In genomic region chr19:35713904-35714440, GRCh38 we compare ENCODE assay signal across 13 cellular contexts. TPM values are rescaled to one million over a fixed set of nuclear protein-coding genes. Genes with fewer than 3 reads are reported as not detected.
A peak's percentile ranks its signal among the peaks of the same experiment; 100 is the strongest.
DNase-seq lines count a peak whose midpoint lies in the region; ATAC-seq and TF ChIP-seq lines count a peak whose summit lies in the region.
"Had no signal": no experiment of that assay in that cellular context is flagged by ENCODE, and none has a peak within 500 bp of the region (broad histone marks: within the 10 kb centered on the region; RNA-seq: fewer than 3 reads in every experiment).

No MANE protein-coding gene starts in this region.

- H4K20me1 ChIP-seq in HCT116 (ENCODE audit: insufficient read depth) (no peaks in the 10 kb centered on the region), neural progenitor cell (ENCODE audit: low read depth) (peaks cover 11% of the 10 kb centered on the region)

- CTCF ChIA-PET in HCT116 (lab: Charles Lee): no interaction called here

- peaks cover 19% of the 10 kb centered on the region for H3F3A ChIP-seq in neural progenitor cell (ENCODE audit: low read depth)

- peak overlapping the region; percentile 99 for H3K4me3 Mint-ChIP-seq in activated T-helper 1 cell treated with anti-CD3 and anti-CD28 coated beads, Interleukin-12 subunit alpha, Interleukin-12 subunit beta, Interleukin-2, Interleukin-4 antibody, amounts not matched to agents 30 ng/mL and 10 ng/mL and 1 ng/mL, durations not matched to agents 14 hours and 24 hours and 36 hours
- H3K4me3 Mint-ChIP-seq in neural progenitor cell: peak overlapping the region; percentile 11

- BruUV-seq in HCT116 (replicated peaks; lab: Mats Ljungman, UMichigan): TSS peak; percentile 7

- no peak for TF ChIP-seq RAD21 in HCT116 (IDR thresholded peaks at IDR 0.05; ENCODE audit: low read depth)

- H3K4me1 Mint-ChIP-seq in activated T-helper 1 cell treated with anti-CD3 and anti-CD28 coated beads, Interleukin-12 subunit alpha, Interleukin-12 subunit beta, Interleukin-2, Interleukin-4 antibody, amounts not matched to agents 30 ng/mL and 10 ng/mL and 1 ng/mL, durations not matched to agents 14 hours and 24 hours and 36 hours (ENCODE audit: low read depth): peaks cover 57% of the 10 kb centered on the region
- H3K4me1 Mint-ChIP-seq in neural progenitor cell: peaks cover 39% of the 10 kb centered on the region

- peaks cover 25% of the 10 kb centered on the region for H3K36me3 Mint-ChIP-seq in activated T-helper 1 cell treated with anti-CD3 and anti-CD28 coated beads, Interleukin-12 subunit alpha, Interleukin-12 subunit beta, Interleukin-2, Interleukin-4 antibody, amounts not matched to agents 30 ng/mL and 10 ng/mL and 1 ng/mL, durations not matched to agents 14 hours and 24 hours and 36 hours (ENCODE audit: low read depth)
- H3K36me3 Mint-ChIP-seq in neural progenitor cell: peaks cover 4% of the 10 kb centered on the region
- H3K36me3 Mint-ChIP-seq: mesothelial cell of epicardium had no signal

- no peak overlapping the region for H3K27ac ChIP-seq in HCT116 (ENCODE audit: low read depth, low read length)
- no peak overlapping the region for H3K27ac ChIP-seq in neural progenitor cell
- H3K27ac ChIP-seq: parathyroid adenoma, SJCRH30 had no signal

- no peak overlapping the region for H3K4me3 ChIP-seq in HCT116 (replicated peaks in 1 of 2; ENCODE audit: low read depth in 1 of 2, low read length in 2 of 2)
- H3K4me3 ChIP-seq in neural progenitor cell: no peak overlapping the region
- H3K4me3 ChIP-seq: SJCRH30 had no signal

- H3K4me1 ChIP-seq in HCT116 (ENCODE audit: control insufficient read depth in 1 of 2, insufficient read depth in 2 of 2, low read length in 2 of 2) (peaks cover 10 to 35% of the 10 kb centered on the region in 2 experiments; a peak in 3 of 4 replicates), neural progenitor cell (peaks cover 18% of the 10 kb centered on the region)

- H2AFZ ChIP-seq in HCT116 (ENCODE audit: low read depth, low read length, poor library complexity, severe bottlenecking) (no peak overlapping the region), neural progenitor cell (replicated peaks) (no peak overlapping the region)
- H2AFZ ChIP-seq: parathyroid adenoma had no signal

- H3K27me3 ChIP-seq in HCT116 (ENCODE audit: insufficient read depth, low read length) (no peaks in the 10 kb centered on the region), neural progenitor cell (peaks cover 8% of the 10 kb centered on the region)
- H3K27me3 ChIP-seq: SJCRH30 had no signal

- RAD21 ChIA-PET in HCT116 (lab: Charles Lee; ENCODE audit: low non-redundant PET in 1 of 2, low total read pairs in 2 of 2, uncharacterized antibody in 2 of 2, unreplicated experiment in 2 of 2): no interaction called here

- H3K36me3 ChIP-seq in HCT116 (ENCODE audit: control insufficient read depth in 1 of 2, insufficient read depth in 2 of 2, low read length in 2 of 2): no peaks in the 10 kb centered on the region
- H3K36me3 ChIP-seq in neural progenitor cell: no peaks in the 10 kb centered on the region
- H3K36me3 ChIP-seq: SJCRH30 had no signal

- ATAC-seq in HCT116 (no peak), GM21515 (IDR thresholded peaks at IDR 0.05; ENCODE audit: unreplicated experiment) (no peak)

- H3K9me2 ChIP-seq in HCT116 (ENCODE audit: insufficient read depth): no peaks in the 10 kb centered on the region

- no peak overlapping the region for H3K4me2 ChIP-seq in HCT116 (ENCODE audit: low read length)
- no peak overlapping the region for H3K4me2 ChIP-seq in neural progenitor cell

- POLR2A ChIA-PET in HCT116 (lab: Charles Lee): no interaction called here

- TF ChIP-seq POLR2A in HCT116 (IDR thresholded peaks at IDR 0.05; ENCODE audit: borderline replicate concordance, extremely low read depth, insufficient read depth, insufficient read length): no peak

- no peak overlapping the region for H3K9ac ChIP-seq in HCT116 (ENCODE audit: low read length)
- no peak overlapping the region for H3K9ac ChIP-seq in neural progenitor cell
- H3K9ac ChIP-seq: parathyroid adenoma had no signal

- H3K27me3 Mint-ChIP-seq in activated T-helper 1 cell treated with anti-CD3 and anti-CD28 coated beads, Interleukin-12 subunit alpha, Interleukin-12 subunit beta, Interleukin-2, Interleukin-4 antibody, amounts not matched to agents 30 ng/mL and 10 ng/mL and 1 ng/mL, durations not matched to agents 14 hours and 24 hours and 36 hours (ENCODE audit: insufficient read depth): no peaks in the 10 kb centered on the region
- H3K27me3 Mint-ChIP-seq in neural progenitor cell (ENCODE audit: insufficient read depth, low read depth): peaks cover 13% of the 10 kb centered on the region

- peak overlapping the region; percentile 95 for H3K27ac Mint-ChIP-seq in activated T-helper 1 cell treated with anti-CD3 and anti-CD28 coated beads, Interleukin-12 subunit alpha, Interleukin-12 subunit beta, Interleukin-2, Interleukin-4 antibody, amounts not matched to agents 30 ng/mL and 10 ng/mL and 1 ng/mL, durations not matched to agents 14 hours and 24 hours and 36 hours
- no peak overlapping the region for H3K27ac Mint-ChIP-seq in neural progenitor cell
- H3K27ac Mint-ChIP-seq: mesothelial cell of epicardium had no signal

- H3K79me2 ChIP-seq in HCT116 (ENCODE audit: insufficient read depth, low read length): peaks cover 13% of the 10 kb centered on the region
- H3K79me2 ChIP-seq in neural progenitor cell (ENCODE audit: low read depth): peaks cover 9% of the 10 kb centered on the region

- intact Hi-C loops in HCT116 (cut with micrococcal nuclease): loop anchor here (10.0 kb wide), 1 partner anchor 359 kb away; the partner anchor contains the start of gene FFAR3
- intact Hi-C loops in activated T-helper 1 cell treated with anti-CD3 and anti-CD28 coated beads, Interleukin-12 subunit alpha, Interleukin-12 subunit beta, Interleukin-2, Interleukin-4 antibody, amounts not matched to agents 30 ng/mL and 10 ng/mL and 1 ng/mL, durations not matched to agents 14 hours and 24 hours and 36 hours (cut with micrococcal nuclease): loop anchor here (1.0 kb wide), 1 partner anchor 217 kb away; no protein-coding TSS in a partner anchor

- no peaks in the 10 kb centered on the region for H3K9me3 ChIP-seq in HCT116 (ENCODE audit: control insufficient read depth in 1 of 2, insufficient read depth in 1 of 2, low read depth in 1 of 2, low read length in 2 of 2)
- H3K9me3 ChIP-seq in neural progenitor cell (ENCODE audit: low read depth): no peaks in the 10 kb centered on the region
- H3K9me3 ChIP-seq: SJCRH30 had no signal

- DNase-seq in activated CD8-positive, alpha-beta memory T cell treated with anti-CD3 and anti-CD28 coated beads, Interleukin-2, amount 50 U/mL, for 48 hours: peak; percentile 62
- DNase-seq in activated CD8-positive, alpha-beta memory T cell treated with anti-CD3 and anti-CD28 coated beads for 24 hours: no peak
- no peak for DNase-seq in HCT116 (ENCODE audit: low read depth, low spot score)
- no peak for DNase-seq in activated T-helper 1 cell treated with anti-CD3 and anti-CD28 coated beads, Interleukin-12 subunit alpha, Interleukin-12 subunit beta, Interleukin-2, Interleukin-4 antibody, amounts not matched to agents 30 ng/mL and 10 ng/mL and 1 ng/mL, durations not matched to agents 14 hours and 24 hours and 36 hours (ENCODE audit: low spot score)
- no peak for DNase-seq in neural progenitor cell (ENCODE audit: low spot score)
- no peak for DNase-seq in GOT3 (lab: John Stamatoyannopoulos, UW)
- no peak for DNase-seq in SW 1271 (lab: John Stamatoyannopoulos, UW)
- DNase-seq: NCI-H2029, SJCRH30 had no signal

- no peaks in the 10 kb centered on the region for H3K9me3 Mint-ChIP-seq in activated T-helper 1 cell treated with anti-CD3 and anti-CD28 coated beads, Interleukin-12 subunit alpha, Interleukin-12 subunit beta, Interleukin-2, Interleukin-4 antibody, amounts not matched to agents 30 ng/mL and 10 ng/mL and 1 ng/mL, durations not matched to agents 14 hours and 24 hours and 36 hours
- H3K9me3 Mint-ChIP-seq in neural progenitor cell: no peaks in the 10 kb centered on the region
- H3K9me3 Mint-ChIP-seq: mesothelial cell of epicardium had no signal

- TF ChIP-seq CTCF in HCT116 (IDR thresholded peaks at IDR 0.05 in 2 of 3, conservative IDR thresholded peaks at IDR 0.05 in 1 of 3; ENCODE audit: borderline replicate concordance in 1 of 3, insufficient read depth in 1 of 3, low read depth in 2 of 3, low read length in 2 of 3) (no peak), neural progenitor cell (IDR thresholded peaks at IDR 0.05) (no peak)

TF ChIP-seq in HCT116, 20 proteins besides CTCF, POLR2A, EP300 and RAD21 (continues in another document):
- TF ChIP-seq ZFX (IDR thresholded peaks at IDR 0.05): no peak

RNA-seq across cellular contexts. Expression of gene KMT2B, which starts 3.8 kb away (rescaled TPM):
- 29.9 TPM for total RNA-seq in HCT116 (2021; ENCODE audit: unreplicated experiment)
- 33.4 and 34.0 TPM in 2 replicates for polyA plus RNA-seq in HCT116 (2012)
- total RNA-seq in activated T-helper 1 cell treated with anti-CD3 and anti-CD28 coated beads, Interleukin-12 subunit alpha, Interleukin-12 subunit beta, Interleukin-2, Interleukin-4 antibody, amounts not matched to agents 30 ng/mL and 10 ng/mL and 1 ng/mL, durations not matched to agents 14 hours and 24 hours and 36 hours: 61.9 and 65.2 TPM in 2 replicates
- total RNA-seq in neural progenitor cell (ENCODE audit: low replicate concordance): 12.6 and 16.0 TPM in 2 replicates

RNA-seq across cellular contexts. Expression of gene ZBTB32, which starts 9.6 kb away (rescaled TPM):
- total RNA-seq in HCT116 (2021; ENCODE audit: unreplicated experiment): not detected
- polyA plus RNA-seq in HCT116 (2012): 0.18 and 0.57 TPM in 2 replicates
- total RNA-seq in activated T-helper 1 cell treated with anti-CD3 and anti-CD28 coated beads, Interleukin-12 subunit alpha, Interleukin-12 subunit beta, Interleukin-2, Interleukin-4 antibody, amounts not matched to agents 30 ng/mL and 10 ng/mL and 1 ng/mL, durations not matched to agents 14 hours and 24 hours and 36 hours: 126 TPM in 2 replicates
- not detected in 2 replicates for total RNA-seq in neural progenitor cell (ENCODE audit: low replicate concordance)
- total RNA-seq: mesothelial cell of epicardium, SJCRH30 had no signal
- polyA plus RNA-seq: AG04450 had no signal

RNA-seq across cellular contexts. Expression of gene IGFLR1, which starts 28.3 kb away (rescaled TPM):
- 8.3 TPM for total RNA-seq in HCT116 (2021; ENCODE audit: unreplicated experiment)
- polyA plus RNA-seq in HCT116 (2012): 4.7 and 5.8 TPM in 2 replicates
- 105 and 106 TPM in 2 replicates for total RNA-seq in activated T-helper 1 cell treated with anti-CD3 and anti-CD28 coated beads, Interleukin-12 subunit alpha, Interleukin-12 subunit beta, Interleukin-2, Interleukin-4 antibody, amounts not matched to agents 30 ng/mL and 10 ng/mL and 1 ng/mL, durations not matched to agents 14 hours and 24 hours and 36 hours
- total RNA-seq in neural progenitor cell (ENCODE audit: low replicate concordance): 5.0 and 9.2 TPM in 2 replicates

RNA-seq across cellular contexts. Expression of gene U2AF1L4, which starts 31.2 kb away (rescaled TPM):
- total RNA-seq in HCT116 (2021; ENCODE audit: unreplicated experiment) (15.6 TPM), neural progenitor cell (ENCODE audit: low replicate concordance) (17.2 and 27.9 TPM in 2 replicates)
- 23.1 and 23.5 TPM in 2 replicates for polyA plus RNA-seq in HCT116 (2012)
- total RNA-seq in activated T-helper 1 cell treated with anti-CD3 and anti-CD28 coated beads, Interleukin-12 subunit alpha, Interleukin-12 subunit beta, Interleukin-2, Interleukin-4 antibody, amounts not matched to agents 30 ng/mL and 10 ng/mL and 1 ng/mL, durations not matched to agents 14 hours and 24 hours and 36 hours: 28.1 and 29.7 TPM in 2 replicates

RNA-seq across cellular contexts. Expression of gene PSENEN, which starts 31.5 kb away (rescaled TPM):
- total RNA-seq in HCT116 (2021; ENCODE audit: unreplicated experiment) (55.3 TPM), neural progenitor cell (ENCODE audit: low replicate concordance) (10.9 and 29.6 TPM in 2 replicates)
- 45.3 and 59.7 TPM in 2 replicates for polyA plus RNA-seq in HCT116 (2012)
- 50.6 and 54.6 TPM in 2 replicates for total RNA-seq in activated T-helper 1 cell treated with anti-CD3 and anti-CD28 coated beads, Interleukin-12 subunit alpha, Interleukin-12 subunit beta, Interleukin-2, Interleukin-4 antibody, amounts not matched to agents 30 ng/mL and 10 ng/mL and 1 ng/mL, durations not matched to agents 14 hours and 24 hours and 36 hours

Comparison
In these comparisons a context has a peak if more than half of its experiments do, and no peak if none do; other contexts are left out.
1. RNA of gene ZBTB32, which starts 9.6 kb away (total RNA-seq): 126 TPM in activated T-helper 1 cell treated with anti-CD3 and anti-CD28 coated beads, Interleukin-12 subunit alpha, Interleukin-12 subunit beta, Interleukin-2, Interleukin-4 antibody, amounts not matched to agents 30 ng/mL and 10 ng/mL and 1 ng/mL, durations not matched to agents 14 hours and 24 hours and 36 hours; not detected in HCT116 (single experiment) and not detected in neural progenitor cell; every median in the first group is over 100 times any median in the second.
2. RNA of gene IGFLR1, which starts 28.3 kb away (total RNA-seq): 105 to 106 TPM in activated T-helper 1 cell treated with anti-CD3 and anti-CD28 coated beads, Interleukin-12 subunit alpha, Interleukin-12 subunit beta, Interleukin-2, Interleukin-4 antibody, amounts not matched to agents 30 ng/mL and 10 ng/mL and 1 ng/mL, durations not matched to agents 14 hours and 24 hours and 36 hours; 8.3 TPM in HCT116 (single experiment) and 5.0 to 9.2 TPM in neural progenitor cell; every median in the first group is over 10 times any median in the second.